ENCODE assay signal across 1 cellular context in the genomic region with DNA sequence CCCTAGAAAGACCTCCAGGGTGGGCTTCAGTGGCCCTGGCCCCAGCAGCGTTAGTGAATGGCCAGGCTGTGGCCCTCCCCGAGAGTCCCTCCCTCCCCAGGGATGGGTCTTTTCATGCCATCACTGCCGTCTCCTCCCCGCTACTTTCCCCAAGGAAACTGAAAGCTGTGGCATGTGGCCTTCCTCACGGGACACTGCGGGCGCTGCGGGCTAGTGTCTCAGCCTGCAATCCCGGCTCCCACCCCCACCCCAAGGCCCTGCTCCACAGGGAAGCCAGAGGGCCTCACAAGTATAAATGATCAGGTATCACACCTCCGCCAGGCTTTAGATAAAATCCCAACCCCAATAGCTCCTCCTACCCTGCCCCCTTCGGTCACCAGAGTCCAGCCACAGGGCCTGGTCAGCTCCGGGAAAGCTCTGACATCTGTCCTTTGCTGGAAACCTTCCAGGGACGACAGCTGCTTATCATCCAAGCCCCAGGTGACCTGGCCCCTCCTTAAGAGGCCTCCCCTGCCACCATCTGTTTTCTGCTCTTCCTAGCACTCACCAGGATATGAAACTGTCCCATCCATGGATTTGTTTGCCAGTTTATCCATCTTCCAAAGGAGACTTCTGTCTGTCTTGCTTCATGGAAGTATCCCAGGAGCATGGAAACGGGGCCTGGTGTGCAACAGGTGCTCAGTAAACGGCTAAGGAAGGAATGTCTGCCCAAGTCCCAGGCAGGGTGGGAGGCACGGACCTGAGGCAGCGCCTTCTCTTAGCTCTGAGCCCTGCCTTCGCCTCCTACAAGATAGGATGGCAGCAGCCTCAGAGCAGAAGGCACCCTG.
TF ChIP-seq lines count a peak whose summit lies in the region.

No MANE protein-coding gene starts in this region.

TF ChIP-seq in K562, 482 proteins besides CTCF, POLR2A, EP300 and RAD21 (continued from another document and continues in another):
- TF ChIP-seq, protein P1, sequence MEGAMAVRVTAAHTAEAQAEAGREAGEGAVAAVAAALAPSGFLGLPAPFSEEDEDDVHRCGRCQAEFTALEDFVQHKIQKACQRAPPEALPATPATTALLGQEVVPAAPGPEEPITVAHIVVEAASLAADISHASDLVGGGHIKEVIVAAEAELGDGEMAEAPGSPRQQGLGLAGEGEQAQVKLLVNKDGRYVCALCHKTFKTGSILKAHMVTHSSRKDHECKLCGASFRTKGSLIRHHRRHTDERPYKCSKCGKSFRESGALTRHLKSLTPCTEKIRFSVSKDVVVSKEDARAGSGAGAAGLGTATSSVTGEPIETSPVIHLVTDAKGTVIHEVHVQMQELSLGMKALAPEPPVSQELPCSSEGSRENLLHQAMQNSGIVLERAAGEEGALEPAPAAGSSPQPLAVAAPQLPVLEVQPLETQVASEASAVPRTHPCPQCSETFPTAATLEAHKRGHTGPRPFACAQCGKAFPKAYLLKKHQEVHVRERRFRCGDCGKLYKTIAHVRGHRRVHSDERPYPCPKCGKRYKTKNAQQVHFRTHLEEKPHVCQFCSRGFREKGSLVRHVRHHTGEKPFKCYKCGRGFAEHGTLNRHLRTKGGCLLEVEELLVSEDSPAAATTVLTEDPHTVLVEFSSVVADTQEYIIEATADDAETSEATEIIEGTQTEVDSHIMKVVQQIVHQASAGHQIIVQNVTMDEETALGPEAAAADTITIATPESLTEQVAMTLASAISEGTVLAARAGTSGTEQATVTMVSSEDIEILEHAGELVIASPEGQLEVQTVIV (CRISPR knock-in tag; IDR thresholded peaks at IDR 0.05; ENCODE audit: borderline replicate concordance), result no peak
- TF ChIP-seq ZKSCAN1 (IDR thresholded peaks at IDR 0.05; ENCODE audit: low read depth, low read length), result no peak
- TF ChIP-seq THAP12 (CRISPR knock-in tag; IDR thresholded peaks at IDR 0.05), result no peak
- TF ChIP-seq POLR3A (IDR thresholded peaks at IDR 0.05; ENCODE audit: borderline replicate concordance, extremely low read depth, insufficient read depth, insufficient read length), result no peak
- TF ChIP-seq MXI1 (IDR thresholded peaks at IDR 0.05; ENCODE audit: low read depth, low read length), result no peak
- TF ChIP-seq SMC3 (conservative IDR thresholded peaks at IDR 0.05; ENCODE audit: insufficient read depth, low read depth, low read length), result no peak
- TF ChIP-seq SNRNP70 (optimal IDR thresholded peaks at IDR 0.05; ENCODE audit: low read depth, low read length), result no peak
- no peak for TF ChIP-seq KLF13 (tag; IDR thresholded peaks at IDR 0.05; ENCODE audit: borderline replicate concordance, low read depth)
- TF ChIP-seq TCF3 (CRISPR knock-in tag; IDR thresholded peaks at IDR 0.05), result peak; percentile 97
- no peak for TF ChIP-seq ARID2 (IDR thresholded peaks at IDR 0.05)
- no peak for TF ChIP-seq RUNX1 (IDR thresholded peaks at IDR 0.05; ENCODE audit: low read depth)
- TF ChIP-seq FOS (IDR thresholded peaks at IDR 0.05; ENCODE audit: extremely low read depth, insufficient read length), result no peak
- TF ChIP-seq ZNF280A (IDR thresholded peaks at IDR 0.05; ENCODE audit: low read depth, partially characterized antibody), result no peak
- no peak for TF ChIP-seq ZNF124 (CRISPR knock-in tag; IDR thresholded peaks at IDR 0.05)
- peak; percentile 67 for TF ChIP-seq BCOR (IDR thresholded peaks at IDR 0.05)
- no peak for TF ChIP-seq ZNF512 (tag; IDR thresholded peaks at IDR 0.05)
- TF ChIP-seq SMARCA4 (IDR thresholded peaks at IDR 0.05), result peak; percentile 85
- TF ChIP-seq ZNF589 (CRISPR knock-in tag; IDR thresholded peaks at IDR 0.05; ENCODE audit: low read depth), result peak; percentile 80
- TF ChIP-seq ZNF318 (IDR thresholded peaks at IDR 0.05; ENCODE audit: borderline replicate concordance in 1 of 2, low read depth in 1 of 2), result peak in 1 of 2 experiments; percentile 92; a peak in 2 of 4 replicates
- TF ChIP-seq, protein P2, sequence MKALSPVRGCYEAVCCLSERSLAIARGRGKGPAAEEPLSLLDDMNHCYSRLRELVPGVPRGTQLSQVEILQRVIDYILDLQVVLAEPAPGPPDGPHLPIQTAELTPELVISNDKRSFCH (CRISPR knock-in tag; IDR thresholded peaks at IDR 0.05), result no peak
- TF ChIP-seq, protein P2 (tag; IDR thresholded peaks at IDR 0.05), result peak; percentile 53; the same call in 1 of the 2 replicates
- no peak for TF ChIP-seq ELF1 (tag; IDR thresholded peaks at IDR 0.05)
- no peak for TF ChIP-seq ZNF239 (CRISPR knock-in tag; IDR thresholded peaks at IDR 0.05)
- TF ChIP-seq BRD4 (IDR thresholded peaks at IDR 0.05), result no peak
- TF ChIP-seq SMARCA5 (IDR thresholded peaks at IDR 0.05), result no peak
- no peak for TF ChIP-seq ZNF280B (CRISPR knock-in tag; IDR thresholded peaks at IDR 0.05)
- no peak for TF ChIP-seq USF1 (CRISPR knock-in tag; IDR thresholded peaks at IDR 0.05)
- TF ChIP-seq BCL6 (CRISPR knock-in tag; IDR thresholded peaks at IDR 0.05), result no peak
- TF ChIP-seq, protein P3, sequence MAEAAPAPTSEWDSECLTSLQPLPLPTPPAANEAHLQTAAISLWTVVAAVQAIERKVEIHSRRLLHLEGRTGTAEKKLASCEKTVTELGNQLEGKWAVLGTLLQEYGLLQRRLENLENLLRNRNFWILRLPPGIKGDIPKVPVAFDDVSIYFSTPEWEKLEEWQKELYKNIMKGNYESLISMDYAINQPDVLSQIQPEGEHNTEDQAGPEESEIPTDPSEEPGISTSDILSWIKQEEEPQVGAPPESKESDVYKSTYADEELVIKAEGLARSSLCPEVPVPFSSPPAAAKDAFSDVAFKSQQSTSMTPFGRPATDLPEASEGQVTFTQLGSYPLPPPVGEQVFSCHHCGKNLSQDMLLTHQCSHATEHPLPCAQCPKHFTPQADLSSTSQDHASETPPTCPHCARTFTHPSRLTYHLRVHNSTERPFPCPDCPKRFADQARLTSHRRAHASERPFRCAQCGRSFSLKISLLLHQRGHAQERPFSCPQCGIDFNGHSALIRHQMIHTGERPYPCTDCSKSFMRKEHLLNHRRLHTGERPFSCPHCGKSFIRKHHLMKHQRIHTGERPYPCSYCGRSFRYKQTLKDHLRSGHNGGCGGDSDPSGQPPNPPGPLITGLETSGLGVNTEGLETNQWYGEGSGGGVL (CRISPR knock-in tag; IDR thresholded peaks at IDR 0.05), result no peak
- TF ChIP-seq EHMT2 (IDR thresholded peaks at IDR 0.05), result no peak
